ENCODE assay signal across 15 cellular contexts in the genomic region with DNA sequence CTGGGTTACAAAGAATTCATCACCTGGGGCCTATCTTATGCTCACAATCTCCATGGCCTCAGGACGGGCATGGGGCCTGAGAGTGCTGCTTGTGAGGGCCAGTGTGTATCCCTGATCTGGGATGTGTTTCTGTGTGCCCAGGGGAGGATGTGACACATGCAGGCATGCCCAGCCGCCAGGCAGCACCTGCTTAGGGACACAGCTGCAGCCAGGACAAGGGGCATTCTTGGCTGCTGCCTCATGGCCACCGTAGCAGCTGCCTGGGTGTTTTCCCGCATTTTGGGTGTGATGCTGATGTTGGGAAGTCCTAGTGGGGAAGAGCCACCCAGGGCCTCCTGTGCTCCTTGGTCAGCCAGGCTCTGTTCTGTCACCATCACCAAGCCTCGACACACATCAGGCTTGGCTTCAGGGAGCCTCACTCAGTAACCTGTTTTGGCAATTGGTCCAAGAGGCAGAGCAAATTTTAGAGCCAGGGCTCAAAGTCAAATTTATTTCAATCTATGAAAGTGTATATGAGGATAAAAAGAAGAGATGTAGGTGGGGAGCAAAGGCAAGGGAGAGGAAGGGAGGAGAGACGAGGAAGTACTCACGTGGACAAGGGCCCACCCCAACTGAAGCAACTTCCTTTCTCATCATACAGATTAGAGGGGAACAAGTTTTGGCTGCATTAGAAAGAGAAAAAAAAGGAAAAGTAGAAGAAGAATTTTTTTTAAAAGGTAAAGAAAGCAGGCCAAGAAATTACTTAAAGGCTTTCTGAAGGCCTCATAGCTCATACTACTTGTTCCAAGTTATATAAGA.
A peak's percentile ranks its signal among the peaks of the same experiment; 100 is the strongest.
DNase-seq lines count a peak whose midpoint lies in the region; TF ChIP-seq lines count a peak whose summit lies in the region.
"Had no signal": no experiment of that assay in that cellular context is flagged by ENCODE, and none has a peak within 500 bp of the region (broad histone marks: within the 10 kb centered on the region; RNA-seq: fewer than 3 reads in every experiment).

No MANE protein-coding gene starts in this region.

- H3K9me3 ChIP-seq in BLaER1 treated with 17β-estradiol and CSF1 and Interleukin-3, amounts not matched to agents 10 nM and 100 nM (replicated peaks in 1 of 11), result no peaks in the 10 kb centered on the region
- no peaks in the 10 kb centered on the region for H3K9me3 ChIP-seq in mesenchymal stem cell (ENCODE audit: control insufficient read depth, low read length)
- H3K9me3 ChIP-seq in H9 (ENCODE audit: control insufficient read depth, low read depth, low read length), result no peaks in the 10 kb centered on the region
- H3K9me3 ChIP-seq in GM23248 (ENCODE audit: low read depth), result no peaks in the 10 kb centered on the region
- H3K9me3 ChIP-seq in adrenal gland (replicated peaks in 1 of 3), result no peaks in the 10 kb centered on the region
- H3K9me3 ChIP-seq: esophagus muscularis mucosa, psoas muscle had no signal

- no peak overlapping the region for H2BK15ac ChIP-seq in mesenchymal stem cell (ENCODE audit: low read depth, poor library complexity, severe bottlenecking)
- H2BK15ac ChIP-seq in H9 (ENCODE audit: low read depth, low read length), result no peak overlapping the region

- H3K79me2 ChIP-seq in H9 (ENCODE audit: insufficient read depth, low read length) (no peaks in the 10 kb centered on the region), GM23248 (ENCODE audit: insufficient read depth) (no peaks in the 10 kb centered on the region)

- H3K4ac ChIP-seq in mesenchymal stem cell (ENCODE audit: low read depth in 1 of 2, low read length in 2 of 2), result peak overlapping the region; percentile 39 to 69
- no peak overlapping the region for H3K4ac ChIP-seq in H9 (ENCODE audit: low read depth, low read length)

- H3T11ph ChIP-seq in H9 (ENCODE audit: low read length), result no peak overlapping the region

- TF ChIP-seq CTCF in H9 (conservative IDR thresholded peaks at IDR 0.05), result no peak
- no peak for TF ChIP-seq CTCF in adrenal gland (IDR thresholded peaks at IDR 0.05)

- no peaks in the 10 kb centered on the region for H4K20me1 ChIP-seq in BLaER1 treated with 17β-estradiol and CSF1 and Interleukin-3, amounts not matched to agents 10 nM and 100 nM
- H4K20me1 ChIP-seq in H9 (ENCODE audit: control insufficient read depth, insufficient read depth, insufficient read length) (no peaks in the 10 kb centered on the region), GM23248 (ENCODE audit: insufficient read depth) (no peaks in the 10 kb centered on the region)

- peak overlapping the region; percentile 2 to 42 (median 26); a peak in 17 of 22 replicates for H3K4me2 ChIP-seq in BLaER1 treated with 17β-estradiol and CSF1 and Interleukin-3, amounts not matched to agents 10 nM and 100 nM
- H3K4me2 ChIP-seq in mesenchymal stem cell (ENCODE audit: low read length, poor library complexity, severe bottlenecking) (no peak overlapping the region), H9 (ENCODE audit: insufficient read depth, insufficient read length, low read length) (no peak overlapping the region), GM23248 (ENCODE audit: unreplicated experiment) (no peak overlapping the region)
- H3K4me2 ChIP-seq: KMS-11 had no signal

- H2BK120ac ChIP-seq in mesenchymal stem cell (ENCODE audit: low read depth, low read length) (no peak overlapping the region), H9 (ENCODE audit: low read depth, low read length, poor library complexity, severe bottlenecking) (no peak overlapping the region)

- peaks cover 6% of the 10 kb centered on the region for H3F3A ChIP-seq in GM23248 (ENCODE audit: insufficient read depth)

- no peaks in the 10 kb centered on the region for H3K9me2 ChIP-seq in GM23248 (ENCODE audit: insufficient read depth)

- no peaks in the 10 kb centered on the region for H3K27me3 ChIP-seq in BLaER1 treated with 17β-estradiol and CSF1 and Interleukin-3, amounts not matched to agents 10 nM and 100 nM
- H3K27me3 ChIP-seq in mesenchymal stem cell (ENCODE audit: control insufficient read depth in 1 of 2, insufficient read depth in 1 of 2, low read length in 2 of 2) (peaks cover 0 to 9% of the 10 kb centered on the region in 2 experiments), H9 (ENCODE audit: insufficient read depth, low read length) (no peaks in the 10 kb centered on the region; the same call in 1 of the 2 replicates), GM23248 (replicated peaks; ENCODE audit: insufficient read depth) (no peaks in the 10 kb centered on the region), adrenal gland (no peaks in the 10 kb centered on the region)

- H4K8ac ChIP-seq in mesenchymal stem cell (ENCODE audit: low read length), result no peak overlapping the region
- H4K8ac ChIP-seq in H9 (replicated peaks; ENCODE audit: insufficient read length, low read depth, low read length), result no peak overlapping the region

- H3K4me3 Mint-ChIP-seq in H9, result no peak overlapping the region
- H3K4me3 Mint-ChIP-seq: activated B cell treated with CpG ODN at 0.5 μM for 24 hours; stimulated activated naive B cell treated with anti-CD40 and anti-IgM and Interleukin-4, amounts not matched to agents 10 μg/mL and 1 μg/mL and 100 μg/mL, for 72 hours had no signal

- peaks cover 3% of the 10 kb centered on the region for H3K79me1 ChIP-seq in mesenchymal stem cell (replicated peaks; ENCODE audit: low read length, poor library complexity, severe bottlenecking)
- H3K79me1 ChIP-seq in H9 (ENCODE audit: insufficient read depth, low read depth, low read length, poor library complexity, severe bottlenecking), result no peaks in the 10 kb centered on the region

- H3K36me3 ChIP-seq in BLaER1 treated with 17β-estradiol and CSF1 and Interleukin-3, amounts not matched to agents 10 nM and 100 nM, result no peaks in the 10 kb centered on the region
- H3K36me3 ChIP-seq in mesenchymal stem cell (ENCODE audit: control insufficient read depth in 1 of 2, insufficient read depth in 2 of 2, low read depth in 1 of 2, low read length in 2 of 2) (peaks cover 0 to 4% of the 10 kb centered on the region in 2 experiments), GM23248 (ENCODE audit: low read depth) (no peaks in the 10 kb centered on the region), adrenal gland (replicated peaks in 1 of 2) (no peaks in the 10 kb centered on the region)
- H3K36me3 ChIP-seq: esophagus muscularis mucosa had no signal

- H2BK5ac ChIP-seq in mesenchymal stem cell (ENCODE audit: low read depth, low read length, poor library complexity, severe bottlenecking) (no peak overlapping the region), H9 (ENCODE audit: insufficient read length, low read length) (no peak overlapping the region)

- H3K4me1 Mint-ChIP-seq in H9, result peaks cover 27% of the 10 kb centered on the region in 2 experiments

- H2BK20ac ChIP-seq in H9 (ENCODE audit: low read depth, low read length, poor library complexity, severe bottlenecking), result no peak overlapping the region

- peaks cover 0 to 3% (median 0%) of the 10 kb centered on the region in 3 experiments; a peak in 3 of 7 replicates for H3K36me3 Mint-ChIP-seq in H9 (ENCODE audit: insufficient read depth in 1 of 3, low read depth in 3 of 3)

- H3K27ac Mint-ChIP-seq in H9, result no peak overlapping the region
- H3K27ac Mint-ChIP-seq: activated B cell treated with CpG ODN at 0.5 μM for 24 hours; stimulated activated naive B cell treated with anti-CD40 and anti-IgM and Interleukin-4, amounts not matched to agents 10 μg/mL and 1 μg/mL and 100 μg/mL, for 72 hours had no signal

- TF ChIP-seq POLR2A in adrenal gland (IDR thresholded peaks at IDR 0.05), result no peak

- H3K4me1 ChIP-seq in BLaER1 treated with 17β-estradiol and CSF1 and Interleukin-3, amounts not matched to agents 10 nM and 100 nM, result peaks cover 4 to 13% (median 12%) of the 10 kb centered on the region in 10 experiments; a peak in 17 of 20 replicates
- H3K4me1 ChIP-seq in mesenchymal stem cell (ENCODE audit: control insufficient read depth, insufficient read depth, low read depth, low read length) (peaks cover 15% of the 10 kb centered on the region), H9 (ENCODE audit: insufficient read depth, low read length) (peaks cover 5% of the 10 kb centered on the region; the same call in 1 of the 2 replicates), GM23248 (ENCODE audit: insufficient read depth) (peaks cover 27% of the 10 kb centered on the region), adrenal gland (replicated peaks in 1 of 2) (no peaks in the 10 kb centered on the region)
- H3K4me1 ChIP-seq: esophagus muscularis mucosa, psoas muscle had no signal

- H3K23ac ChIP-seq in mesenchymal stem cell (ENCODE audit: low read length in 2 of 2), result no peak overlapping the region
- no peak overlapping the region for H3K23ac ChIP-seq in H9 (ENCODE audit: insufficient read length, low read depth, low read length)

- H3K9me3 Mint-ChIP-seq in H9, result peaks cover 11 to 15% of the 10 kb centered on the region in 2 experiments
- H3K9me3 Mint-ChIP-seq: activated B cell treated with CpG ODN at 0.5 μM for 24 hours; stimulated activated naive B cell treated with anti-CD40 and anti-IgM and Interleukin-4, amounts not matched to agents 10 μg/mL and 1 μg/mL and 100 μg/mL, for 72 hours had no signal

- H3K27me3 Mint-ChIP-seq in H9 (ENCODE audit: low read depth), result peaks cover 26% of the 10 kb centered on the region
- H3K27me3 Mint-ChIP-seq: activated B cell treated with CpG ODN at 0.5 μM for 24 hours had no signal

- H3K9ac ChIP-seq in BLaER1 treated with 17β-estradiol and CSF1 and Interleukin-3, amounts not matched to agents 10 nM and 100 nM, result no peak overlapping the region
- H3K9ac ChIP-seq in mesenchymal stem cell (ENCODE audit: low read length), result no peak overlapping the region
- no peak overlapping the region for H3K9ac ChIP-seq in H9 (ENCODE audit: extremely low read depth, insufficient read length, low read length)
- no peak overlapping the region for H3K9ac ChIP-seq in GM23248
- H3K9ac ChIP-seq: KMS-11 had no signal

- H4K91ac ChIP-seq in mesenchymal stem cell (ENCODE audit: low read length) (peak overlapping the region; percentile 23), H9 (ENCODE audit: insufficient read length, low read depth, low read length) (no peak overlapping the region)

- H2AK5ac ChIP-seq in mesenchymal stem cell (ENCODE audit: low read length, severe bottlenecking) (peak overlapping the region; percentile 32), H9 (ENCODE audit: insufficient read length, low read length) (no peak overlapping the region)

- DNase-seq in HCEC 1CT (peak; percentile 7), RPMI7951 (ENCODE audit: low read depth) (peak; percentile 93), mesenchymal stem cell (no peak), H9 (no peak), GM23248 (no peak), NCI-H774 (lab: John Stamatoyannopoulos, UW) (no peak), adrenal gland (no peak)
- DNase-seq: activated B cell treated with CpG ODN at 0.5 μM for 24 hours; caudate nucleus; psoas muscle; stimulated activated naive B cell treated with anti-CD40 and anti-IgM and Interleukin-4, amounts not matched to agents 10 μg/mL and 1 μg/mL and 100 μg/mL, for 72 hours had no signal

- in situ Hi-C loops in GM23248 (cut with MboI), result no loop called here

- 79% methylated on average over 6 of the region's 7 CpGs for whole genome bisulfite sequencing in mesenchymal stem cell
- no CpG with 5 or more reads among the region's 7 CpGs for WGBS in H9 (ENCODE audit: extremely low coverage, insufficient read length, low lambda C conversion rate)
- 94 to 97% methylated on average over 6 to 7 of the region's 7 CpGs for WGBS in GM23248 (ENCODE audit: low coverage in 1 of 2, low lambda C conversion rate in 2 of 2, missing lambda C conversion rate in 2 of 2), 2 experiments
- 88 to 92% (median 90%) methylated on average over 6 to 7 of the region's 7 CpGs for WGBS in adrenal gland, 4 donors

- H3K14ac ChIP-seq in mesenchymal stem cell (ENCODE audit: low read length in 2 of 2) (peak overlapping the region in 1 of 2 experiments; percentile 89), H9 (ENCODE audit: insufficient read depth, low read length) (no peak overlapping the region)

- no peak overlapping the region for H4K5ac ChIP-seq in H9 (ENCODE audit: insufficient read length, low read depth, low read length)

- H3K18ac ChIP-seq in mesenchymal stem cell (ENCODE audit: low read depth in 1 of 2, low read length in 2 of 2), result peak overlapping the region in 1 of 2 experiments; percentile 75
- H3K18ac ChIP-seq in H9 (ENCODE audit: insufficient read length, low read depth, low read length), result no peak overlapping the region

- intact Hi-C loops in adrenal gland (cut with DNase I), result no loop called here

- no peak overlapping the region for H3K56ac ChIP-seq in H9 (ENCODE audit: insufficient read length, low read depth, low read length)

- H2BK12ac ChIP-seq in mesenchymal stem cell (ENCODE audit: low read length in 2 of 2) (peak overlapping the region in 1 of 2 experiments; percentile 64), H9 (ENCODE audit: insufficient read length, low read depth, low read length) (no peak overlapping the region)

- H3K27ac ChIP-seq in BLaER1 treated with 17β-estradiol and CSF1 and Interleukin-3, amounts not matched to agents 10 nM and 100 nM, result no peak overlapping the region
- H3K27ac ChIP-seq in mesenchymal stem cell (ENCODE audit: low read length, poor library complexity, severe bottlenecking) (no peak overlapping the region), H9 (ENCODE audit: insufficient read length, low read depth, low read length) (no peak overlapping the region), GM23248 (no peak overlapping the region), adrenal gland (no peak overlapping the region)
- H3K27ac ChIP-seq: esophagus muscularis mucosa, KMS-11, psoas muscle, RWPE1 had no signal

- H3K23me2 ChIP-seq in H9 (ENCODE audit: insufficient read length, low read depth, low read length, poor library complexity, severe bottlenecking), result no peaks in the 10 kb centered on the region

- H2AFZ ChIP-seq in mesenchymal stem cell (ENCODE audit: low read depth, low read length) (no peak overlapping the region), H9 (ENCODE audit: low read length) (no peak overlapping the region), GM23248 (no peak overlapping the region)

- no peak overlapping the region for H3K4me3 ChIP-seq in BLaER1 treated with 17β-estradiol and CSF1 and Interleukin-3, amounts not matched to agents 10 nM and 100 nM
- no peak overlapping the region for H3K4me3 ChIP-seq in mesenchymal stem cell (ENCODE audit: insufficient read depth in 1 of 2, low read depth in 1 of 2, low read length in 2 of 2)
- H3K4me3 ChIP-seq in GM23248, result no peak overlapping the region
- no peak overlapping the region for H3K4me3 ChIP-seq in adrenal gland
- H3K4me3 ChIP-seq: esophagus muscularis mucosa, psoas muscle had no signal

Comparison
In these comparisons a context has a peak if more than half of its experiments do, and no peak if none do; other contexts are left out.
1. H3K4me2 ChIP-seq: peak in BLaER1 treated with 17β-estradiol and CSF1 and Interleukin-3, amounts not matched to agents 10 nM and 100 nM (11 of 11); none in mesenchymal stem cell (single experiment), H9 (single experiment) and GM23248 (single experiment).
2. DNase-seq: peak in HCEC 1CT (single experiment) and RPMI7951 (single experiment); none in mesenchymal stem cell (single experiment), H9 (single experiment), GM23248 (single experiment), NCI-H774 (single experiment) and adrenal gland (0 of 7).